In the genomic region with DNA sequence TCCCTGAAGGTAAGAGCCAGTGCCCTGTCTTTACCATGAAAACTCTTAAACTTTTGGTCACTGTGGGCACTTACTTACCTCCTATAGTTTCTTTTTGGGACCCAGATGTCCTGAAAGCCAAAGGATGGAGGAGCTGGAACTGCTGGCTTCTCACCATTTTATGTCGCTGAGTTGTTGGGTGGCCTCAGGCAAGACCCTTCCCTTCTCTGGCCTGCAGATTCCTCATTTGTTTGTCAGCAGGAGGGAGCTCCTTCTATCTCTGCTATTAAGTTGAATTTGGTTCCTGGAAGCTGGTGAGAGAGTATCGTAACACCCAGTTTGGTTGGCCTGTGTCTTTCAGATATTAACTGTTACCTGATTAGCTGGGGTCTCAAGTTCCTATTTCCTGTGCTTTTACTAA, we compare ENCODE assay signal across 9 cellular contexts.
DNase-seq lines count a peak whose midpoint lies in the region; ATAC-seq, FAIRE-seq and TF ChIP-seq lines count a peak whose summit lies in the region.
"Had no signal": no experiment of that assay in that cellular context is flagged by ENCODE, and none has a peak within 500 bp of the region (broad histone marks: within the 10 kb centered on the region; RNA-seq: fewer than 3 reads in every experiment).

No MANE protein-coding gene starts in this region.

- no peak overlapping the region for H2BK12ac ChIP-seq in mesenchymal stem cell (ENCODE audit: low read length in 2 of 2)

- H3K4me3 ChIP-seq in mesenchymal stem cell (ENCODE audit: insufficient read depth in 1 of 2, low read depth in 1 of 2, low read length in 2 of 2) (peak overlapping the region in 1 of 2 experiments; percentile 58), thyroid gland (replicated peaks in 1 of 3) (no peak overlapping the region)

- H2BK120ac ChIP-seq in mesenchymal stem cell (ENCODE audit: low read depth, low read length) = no peak overlapping the region

- ATAC-seq in activated T-cell treated with anti-CD3 and anti-CD28 coated beads, Interleukin-2, amount 50 U/mL, for 72 hours (replicated peaks in 1 of 2) = no peak
- no peak for ATAC-seq in activated naive CD8-positive, alpha-beta T cell treated with anti-CD3 and anti-CD28 coated beads, Interleukin-2, amount 10 ng/mL, durations not matched to agents 7 days and 5 days (ENCODE audit: low read depth)

- H3K9me3 ChIP-seq in mesenchymal stem cell (ENCODE audit: control insufficient read depth, low read length) = no peaks in the 10 kb centered on the region
- H3K9me3 ChIP-seq in thyroid gland = no peaks in the 10 kb centered on the region

- TF ChIP-seq CTCF in thyroid gland (IDR thresholded peaks at IDR 0.05) = no peak

- POLR2A ChIA-PET in activated naive CD8-positive, alpha-beta T cell treated with anti-CD3 and anti-CD28 coated beads, Interleukin-2, amount 10 ng/mL, durations not matched to agents 7 days and 5 days (lab: Charles Lee) = interaction anchor here (0.8 to 1.8 kb wide), 3 partner anchors 12 to 100 kb away, joined by 3 to 6 read pairs (median 5); a partner anchor contains a TSS

- no peaks in the 10 kb centered on the region for H3K79me1 ChIP-seq in mesenchymal stem cell (replicated peaks; ENCODE audit: low read length, poor library complexity, severe bottlenecking)

- H3K27ac ChIP-seq in mesenchymal stem cell (ENCODE audit: low read length, poor library complexity, severe bottlenecking) (no peak overlapping the region), thyroid gland (peak overlapping the region; percentile 68 to 85 (median 82))

- no peak overlapping the region for H3K23ac ChIP-seq in mesenchymal stem cell (ENCODE audit: low read length in 2 of 2)

- H3K4ac ChIP-seq in mesenchymal stem cell (ENCODE audit: low read depth in 1 of 2, low read length in 2 of 2) = no peak overlapping the region

- H3K9ac ChIP-seq in mesenchymal stem cell (ENCODE audit: low read length) = peak overlapping the region; percentile 70

- peaks cover 36% of the 10 kb centered on the region for H3K4me1 ChIP-seq in mesenchymal stem cell (ENCODE audit: control insufficient read depth, insufficient read depth, low read depth, low read length)
- H3K4me1 ChIP-seq in thyroid gland = peaks cover 43 to 64% of the 10 kb centered on the region in 2 donors

- H2AK5ac ChIP-seq in mesenchymal stem cell (ENCODE audit: low read length, severe bottlenecking) = no peak overlapping the region

- H3K27me3 ChIP-seq in mesenchymal stem cell (ENCODE audit: control insufficient read depth in 1 of 2, insufficient read depth in 1 of 2, low read length in 2 of 2) (no peaks in the 10 kb centered on the region), thyroid gland (no peaks in the 10 kb centered on the region)

- H2BK5ac ChIP-seq in mesenchymal stem cell (ENCODE audit: low read depth, low read length, poor library complexity, severe bottlenecking) = no peak overlapping the region

- H4K91ac ChIP-seq in mesenchymal stem cell (ENCODE audit: low read length) = no peak overlapping the region

- no peak overlapping the region for H2BK15ac ChIP-seq in mesenchymal stem cell (ENCODE audit: low read depth, poor library complexity, severe bottlenecking)

- intact Hi-C loops in thyroid gland (cut with DNase I) = no loop called here

- TF ChIP-seq POLR2A in thyroid gland (IDR thresholded peaks at IDR 0.05) (no peak), H54 (IDR thresholded peaks at IDR 0.05; ENCODE audit: low read depth, low read length) (no peak)

- no peaks in the 10 kb centered on the region for H3K36me3 Mint-ChIP-seq in activated T-cell treated with anti-CD3 and anti-CD28 coated beads, Interleukin-2, amount 50 U/mL, for 72 hours (ENCODE audit: insufficient read depth in 2 of 2)
- no peaks in the 10 kb centered on the region for H3K36me3 Mint-ChIP-seq in activated naive CD8-positive, alpha-beta T cell treated with anti-CD3 and anti-CD28 coated beads, Interleukin-2, amount 10 ng/mL, durations not matched to agents 7 days and 5 days

- no peaks in the 10 kb centered on the region for H3K9me3 Mint-ChIP-seq in activated T-cell treated with anti-CD3 and anti-CD28 coated beads, Interleukin-2, amount 50 U/mL, for 72 hours
- no peaks in the 10 kb centered on the region for H3K9me3 Mint-ChIP-seq in activated naive CD8-positive, alpha-beta T cell treated with anti-CD3 and anti-CD28 coated beads, Interleukin-2, amount 10 ng/mL, durations not matched to agents 7 days and 5 days
- H3K9me3 Mint-ChIP-seq: central memory CD8-positive, alpha-beta T cell had no signal

- DNase-seq in activated T-cell treated with anti-CD3 and anti-CD28 coated beads, Interleukin-2, amount 50 U/mL, for 72 hours = no peak
- no peak for DNase-seq in activated T-cell treated with anti-CD3 and anti-CD28 coated beads, Interleukin-2, amount 50 U/mL, for 48 hours
- DNase-seq in activated naive CD8-positive, alpha-beta T cell treated with anti-CD3 and anti-CD28 coated beads, Interleukin-2, amount 10 ng/mL, durations not matched to agents 7 days and 5 days = no peak
- DNase-seq in mesenchymal stem cell = no peak
- DNase-seq in thyroid gland = no peak
- DNase-seq in dedifferentiated amniotic fluid mesenchymal stem cell (ENCODE audit: extremely low spot score) = no peak
- no peak for DNase-seq in stimulated activated naive CD4-positive, alpha-beta T cell (lab: John Stamatoyannopoulos, UW)
- DNase-seq in H54 (ENCODE audit: insufficient read length, low spot score) = no peak

- H3K36me3 ChIP-seq in mesenchymal stem cell (ENCODE audit: control insufficient read depth in 1 of 2, insufficient read depth in 2 of 2, low read depth in 1 of 2, low read length in 2 of 2) (peaks cover 11 to 12% of the 10 kb centered on the region in 2 experiments), thyroid gland (no peaks in the 10 kb centered on the region)

- no peak overlapping the region for H3K14ac ChIP-seq in mesenchymal stem cell (ENCODE audit: low read length in 2 of 2)

- H3K4me3 Mint-ChIP-seq in activated T-cell treated with anti-CD3 and anti-CD28 coated beads, Interleukin-2, amount 50 U/mL, for 72 hours = peak overlapping the region in 1 of 2 donors; percentile 42
- H3K4me3 Mint-ChIP-seq in activated naive CD8-positive, alpha-beta T cell treated with anti-CD3 and anti-CD28 coated beads, Interleukin-2, amount 10 ng/mL, durations not matched to agents 7 days and 5 days = peak overlapping the region; percentile 80
- H3K4me3 Mint-ChIP-seq: central memory CD8-positive, alpha-beta T cell had no signal

- peaks cover 40% of the 10 kb centered on the region for H3K4me1 Mint-ChIP-seq in activated T-cell treated with anti-CD3 and anti-CD28 coated beads, Interleukin-2, amount 50 U/mL, for 72 hours (ENCODE audit: low read depth)
- peaks cover 34% of the 10 kb centered on the region for H3K4me1 Mint-ChIP-seq in activated naive CD8-positive, alpha-beta T cell treated with anti-CD3 and anti-CD28 coated beads, Interleukin-2, amount 10 ng/mL, durations not matched to agents 7 days and 5 days

- WGBS in mesenchymal stem cell = 84% methylated on average over 2 of the region's 2 CpGs
- 74 to 95% methylated on average over 2 of the region's 2 CpGs for WGBS in thyroid gland, 2 donors

- no peak overlapping the region for H4K8ac ChIP-seq in mesenchymal stem cell (ENCODE audit: low read length)

- no peak overlapping the region for H3K18ac ChIP-seq in mesenchymal stem cell (ENCODE audit: low read depth in 1 of 2, low read length in 2 of 2)

- H3K27ac Mint-ChIP-seq in activated T-cell treated with anti-CD3 and anti-CD28 coated beads, Interleukin-2, amount 50 U/mL, for 72 hours = peak overlapping the region; percentile 66
- peak overlapping the region; percentile 89 for H3K27ac Mint-ChIP-seq in activated naive CD8-positive, alpha-beta T cell treated with anti-CD3 and anti-CD28 coated beads, Interleukin-2, amount 10 ng/mL, durations not matched to agents 7 days and 5 days

- H3K27me3 Mint-ChIP-seq in activated T-cell treated with anti-CD3 and anti-CD28 coated beads, Interleukin-2, amount 50 U/mL, for 72 hours (ENCODE audit: low read depth) = no peaks in the 10 kb centered on the region
- H3K27me3 Mint-ChIP-seq in activated naive CD8-positive, alpha-beta T cell treated with anti-CD3 and anti-CD28 coated beads, Interleukin-2, amount 10 ng/mL, durations not matched to agents 7 days and 5 days = no peaks in the 10 kb centered on the region
- H3K27me3 Mint-ChIP-seq: central memory CD8-positive, alpha-beta T cell had no signal

- FAIRE-seq in H54 (lab: Jason Lieb, UNC) = no peak

- H3K4me2 ChIP-seq in mesenchymal stem cell (ENCODE audit: low read length, poor library complexity, severe bottlenecking) = no peak overlapping the region

- H2AFZ ChIP-seq in mesenchymal stem cell (ENCODE audit: low read depth, low read length) = no peak overlapping the region
